17 cellular contexts compared by ENCODE assay signal in genomic region chr9:126318858-126319257, GRCh38. TPM values are rescaled to one million over a fixed set of nuclear protein-coding genes. Genes with fewer than 3 reads are reported as not detected.
A peak's percentile ranks its signal among the peaks of the same experiment; 100 is the strongest.
DNase-seq lines count a peak whose midpoint lies in the region; ATAC-seq and TF ChIP-seq lines count a peak whose summit lies in the region.
"Had no signal": no experiment of that assay in that cellular context is flagged by ENCODE, and none has a peak within 500 bp of the region (broad histone marks: within the 10 kb centered on the region; RNA-seq: fewer than 3 reads in every experiment).

No MANE protein-coding gene starts in this region.

- peaks cover 5% of the 10 kb centered on the region; the same call in 1 of the 2 replicates for H3K9me2 ChIP-seq in GM23338 (ENCODE audit: insufficient read depth)

- H3F3A ChIP-seq in GM23338 (replicated peaks; ENCODE audit: low read depth): no peaks in the 10 kb centered on the region

- intact Hi-C loops in spleen (cut with DNase I; ENCODE audit: low total_unique reads): loop anchor here (5.0 kb wide), 1 partner anchor 78 kb away; no protein-coding TSS in a partner anchor
- intact Hi-C loops in psoas muscle (cut with DNase I): loop anchor here (1.0 to 5.0 kb wide), 2 partner anchors 79 to 173 kb away; no protein-coding TSS in a partner anchor

- H3K4me3 ChIP-seq in GM23338: no peak overlapping the region
- H3K4me3 ChIP-seq in spleen: no peak overlapping the region
- H3K4me3 ChIP-seq in psoas muscle: no peak overlapping the region
- H3K4me3 ChIP-seq: A549, BLaER1 had no signal

- H3K4me1 ChIP-seq in GM23338 (ENCODE audit: insufficient read depth) (no peaks in the 10 kb centered on the region), spleen (peaks cover 0 to 28% (median 4%) of the 10 kb centered on the region in 6 donors), psoas muscle (no peaks in the 10 kb centered on the region)
- H3K4me1 ChIP-seq: A549, BLaER1 had no signal

- H3K79me2 ChIP-seq in GM23338 (replicated peaks; ENCODE audit: insufficient read depth): no peaks in the 10 kb centered on the region

- peaks cover 7% of the 10 kb centered on the region for H3K27me3 Mint-ChIP-seq in GM23338 (ENCODE audit: insufficient read depth, low read depth, poor library complexity)

- TF ChIP-seq CTCF in GM23338 (conservative IDR thresholded peaks at IDR 0.05; ENCODE audit: low read depth in 2 of 2) (no peak), spleen (IDR thresholded peaks at IDR 0.05 in 8 of 11, conservative IDR thresholded peaks at IDR 0.05 in 3 of 11) (no peak), psoas muscle (IDR thresholded peaks at IDR 0.05) (no peak)

- H3K9me3 ChIP-seq in spleen (peaks cover 0 to 6% (median 2%) of the 10 kb centered on the region in 8 donors), psoas muscle (peaks cover 5% of the 10 kb centered on the region)

- H3K27me3 ChIP-seq in GM23338 (ENCODE audit: insufficient read depth) (no peaks in the 10 kb centered on the region), spleen (replicated peaks in 1 of 7) (no peaks in the 10 kb centered on the region), psoas muscle (ENCODE audit: insufficient read depth in 3 of 3, low read length in 2 of 3) (no peaks in the 10 kb centered on the region)
- H3K27me3 ChIP-seq: BLaER1 had no signal

- peaks cover 7% of the 10 kb centered on the region; the same call in 2 of the 3 replicates for H3K36me3 Mint-ChIP-seq in GM23338 (ENCODE audit: low read depth)
- H3K36me3 Mint-ChIP-seq: CD14-positive monocyte; CD4-positive, alpha-beta memory T cell had no signal

- H3K27ac Mint-ChIP-seq in GM23338: no peak overlapping the region
- H3K27ac Mint-ChIP-seq: CD14-positive monocyte had no signal

- H3K36me3 ChIP-seq in GM23338 (ENCODE audit: insufficient read depth) (no peaks in the 10 kb centered on the region), spleen (no peaks in the 10 kb centered on the region), psoas muscle (ENCODE audit: insufficient read depth in 1 of 2, low read depth in 1 of 2) (no peaks in the 10 kb centered on the region)
- H3K36me3 ChIP-seq: BLaER1 had no signal

- H3K4me1 Mint-ChIP-seq in GM23338: peaks cover 3% of the 10 kb centered on the region; the same call in 1 of the 3 replicates

- peak; percentile 91 for ATAC-seq in GM23338
- ATAC-seq in psoas muscle: no peak
- ATAC-seq: A549 had no signal

- H3K4me2 ChIP-seq in GM23338: no peak overlapping the region
- H3K4me2 ChIP-seq: A549, BLaER1 had no signal

- H3K9me3 Mint-ChIP-seq in GM23338: peaks cover 8% of the 10 kb centered on the region

- DNase-seq in GM23338 (ENCODE audit: low spot score) (no peak), midbrain (lab: John Stamatoyannopoulos, UW) (peak; percentile 44), spleen (peak; percentile 1), mucosa of gallbladder (ENCODE audit: low spot score) (no peak), psoas muscle (no peak)
- no peak for DNase-seq in stimulated activated naive CD4-positive, alpha-beta T cell (lab: John Stamatoyannopoulos, UW)
- no peak for DNase-seq in activated CD4-positive, CD25-positive, alpha-beta regulatory T cell treated with anti-CD3 and anti-CD28 coated beads, Interleukin-2, amount 50 U/mL, for 72 hours
- DNase-seq: CD4-positive, alpha-beta memory T cell; DMS153; DMS79; GDM1; H9 had no signal

- TF ChIP-seq POLR2A in spleen (IDR thresholded peaks at IDR 0.05): no peak

- no peak overlapping the region for H3K27ac ChIP-seq in GM23338 (ENCODE audit: low read depth)
- peak overlapping the region; percentile 11 for H3K27ac ChIP-seq in cingulate gyrus (ENCODE audit: low read depth, low read length)
- no peak overlapping the region for H3K27ac ChIP-seq in spleen
- no peak overlapping the region for H3K27ac ChIP-seq in psoas muscle
- H3K27ac ChIP-seq: 22Rv1, A549, BLaER1 had no signal

- 91 to 95% (median 94%) methylated on average over 6 of the region's 6 CpGs for WGBS in spleen, 5 donors
- WGBS in psoas muscle, 3 donors: 89 to 92% (median 90%) methylated on average over 6 of the region's 6 CpGs

- no peaks in the 10 kb centered on the region for H4K20me1 ChIP-seq in GM23338 (replicated peaks; ENCODE audit: insufficient read depth)
- H4K20me1 ChIP-seq: BLaER1 had no signal

- 0 out of 2 replicates have a peak overlapping the region, but pooled peaks have one; percentile 63 for H2AFZ ChIP-seq in GM23338

- no peak overlapping the region for H3K4me3 Mint-ChIP-seq in GM23338
- H3K4me3 Mint-ChIP-seq: CD14-positive monocyte; CD4-positive, alpha-beta memory T cell; H9 had no signal

TF ChIP-seq in GM23338, 12 proteins besides CTCF, POLR2A, EP300 and RAD21:
- TF ChIP-seq POLR2AphosphoS5 (IDR thresholded peaks at IDR 0.05; ENCODE audit: low read depth): no peak
- TF ChIP-seq NANOG (IDR thresholded peaks at IDR 0.05; ENCODE audit: borderline replicate concordance): no peak
- no peak for TF ChIP-seq STAT1 (IDR thresholded peaks at IDR 0.05; ENCODE audit: unreplicated experiment)
- no peak for TF ChIP-seq ZNF114 (CRISPR knock-in tag; IDR thresholded peaks at IDR 0.05)
- no peak for TF ChIP-seq EZH2 (IDR thresholded peaks at IDR 0.05; ENCODE audit: low read depth, unreplicated experiment)
- TF ChIP-seq ETS1 (IDR thresholded peaks at IDR 0.05): no peak
- no peak for TF ChIP-seq REST (IDR thresholded peaks at IDR 0.05; ENCODE audit: unreplicated experiment)
- TF ChIP-seq EZH2phosphoT487 (IDR thresholded peaks at IDR 0.05; ENCODE audit: unreplicated experiment): no peak
TF ChIP-seq in GM23338: peak in this region for 0.

RNA-seq across cellular contexts. Expression of gene MVB12B, which starts 7.8 kb away (rescaled TPM):
- total RNA-seq in GM23338 (2014; rRNA removed; shearing (Covaris generic)): 4.0 and 6.6 TPM in 2 replicates
- polyA plus RNA-seq in GM23338 (2016; fragmentation: Nextera tagmentation; extraction: Ambion mirVana) (1.3 and 1.9 TPM in 2 replicates), spleen (1 to 10 TPM; 2.8 to 8.2 (median 3.3) TPM), psoas muscle (10 to 100 TPM in 1 of 3 donors, 1 to 10 TPM in 2; 1.5 to 11.6 (median 3.8) TPM)
- total RNA-seq in spleen (10 to 100 TPM; 26.5 to 52.4 (median 40.5) TPM), mucosa of gallbladder (13.3 TPM), psoas muscle (10 to 100 TPM in 3 of 4 donors, 1 to 10 TPM in 1; 7.8 to 25.6 (median 15.1) TPM)

Comparison
In these comparisons a context has a peak if more than half of its experiments do, and no peak if none do; other contexts are left out.
1. DNase-seq: peak in midbrain (single experiment) and spleen (single experiment); none in GM23338 (single experiment), mucosa of gallbladder (single experiment), stimulated activated naive CD4-positive, alpha-beta T cell (0 of 6), psoas muscle (0 of 2) and activated CD4-positive, CD25-positive, alpha-beta regulatory T cell treated with anti-CD3 and anti-CD28 coated beads, Interleukin-2, amount 50 U/mL, for 72 hours (single experiment).